8 cellular contexts compared by ENCODE assay signal in the genomic region with DNA sequence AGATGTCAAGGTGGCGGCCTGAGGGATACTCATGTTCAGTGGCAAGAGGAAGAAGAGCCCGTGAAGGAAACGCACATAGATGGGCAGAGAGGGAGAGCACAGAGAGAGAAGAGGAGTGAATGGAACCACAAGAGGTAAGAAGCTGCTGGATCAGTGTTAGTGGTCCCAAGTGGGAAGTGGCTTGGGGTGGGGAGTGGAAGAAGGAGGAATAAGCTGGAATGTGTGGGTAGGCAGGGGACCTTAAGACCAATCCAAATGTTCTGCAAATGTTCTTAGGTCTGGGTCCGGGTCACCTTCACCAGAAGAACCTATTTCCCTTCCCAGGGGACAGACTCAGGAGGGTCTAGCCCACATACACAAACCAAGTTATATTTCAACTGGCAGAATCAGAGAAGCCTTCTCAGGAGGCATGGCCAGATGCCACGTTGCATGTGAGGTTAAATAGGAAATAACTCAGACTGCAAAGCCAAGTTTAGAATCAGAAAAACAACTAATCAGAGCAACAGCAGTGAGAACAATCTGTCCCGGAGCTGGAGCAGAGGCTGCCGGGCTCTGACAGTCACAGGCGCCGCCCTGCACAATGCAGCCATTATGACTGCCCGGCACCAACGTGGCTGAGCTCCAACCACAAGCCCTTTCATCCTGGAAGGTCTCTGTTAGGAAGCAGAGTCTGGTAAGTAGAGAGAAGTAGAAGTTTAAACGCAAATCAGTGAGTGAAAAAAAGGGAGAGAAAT.
A peak's percentile ranks its signal among the peaks of the same experiment; 100 is the strongest.
DNase-seq lines count a peak whose midpoint lies in the region; ATAC-seq and TF ChIP-seq lines count a peak whose summit lies in the region.

No MANE protein-coding gene starts in this region.

- H3K4me3 ChIP-seq in liver (ENCODE audit: low read depth in 1 of 3, low read length in 3 of 3) (no peak overlapping the region), stomach smooth muscle (ENCODE audit: low read length in 2 of 2) (peak overlapping the region in 1 of 2 donors; percentile 55)

- TF ChIP-seq CTCF in liver (IDR thresholded peaks at IDR 0.05; ENCODE audit: low read depth, low read length, missing input control) (no peak), GM13976 (IDR thresholded peaks at IDR 0.05; ENCODE audit: borderline replicate concordance, control extremely low read depth, extremely low read depth, insufficient read depth, missing control alignments) (no peak)

- no peak for ATAC-seq in HG03280 (IDR thresholded peaks at IDR 0.05; ENCODE audit: unreplicated experiment)

- no peaks in the 10 kb centered on the region for H3K36me3 ChIP-seq in liver (ENCODE audit: control insufficient read depth in 4 of 4, insufficient read depth in 3 of 4, low read depth in 1 of 4, low read length in 3 of 4)
- H3K36me3 ChIP-seq in stomach smooth muscle (ENCODE audit: control insufficient read depth in 2 of 2, insufficient read depth in 2 of 2, low read length in 2 of 2), result no peaks in the 10 kb centered on the region

- H3K4me1 ChIP-seq in liver (ENCODE audit: control insufficient read depth in 4 of 4, insufficient read depth in 4 of 4, low read length in 3 of 4) (peaks cover 0 to 9% (median 2%) of the 10 kb centered on the region in 4 donors), stomach smooth muscle (ENCODE audit: control insufficient read depth, insufficient read depth, low read length) (peaks cover 21% of the 10 kb centered on the region)

- DNase-seq in M059J (ENCODE audit: low read depth) (peak; percentile 33), cerebellar cortex (ENCODE audit: low spot score) (peak; percentile 17), NCI-H748 (lab: John Stamatoyannopoulos, UW; ENCODE audit: unreplicated experiment) (no peak), GM13976 (ENCODE audit: low spot score) (no peak), NCI-H345 (lab: John Stamatoyannopoulos, UW) (no peak)

- H3K9me3 ChIP-seq in liver (ENCODE audit: control insufficient read depth in 4 of 4, low read length in 3 of 4) (no peaks in the 10 kb centered on the region), stomach smooth muscle (ENCODE audit: control insufficient read depth in 2 of 2, low read length in 2 of 2) (no peaks in the 10 kb centered on the region)

- H3K9ac ChIP-seq in liver (ENCODE audit: low read depth in 1 of 2, low read length in 2 of 2), result no peak overlapping the region
- no peak overlapping the region for H3K9ac ChIP-seq in stomach smooth muscle (ENCODE audit: low read length in 2 of 2)

- in situ Hi-C loops in GM13976 (cut with MboI; ENCODE audit: low sequenced_read_pairs, unreplicated experiment), result no loop called here

- peak; percentile 19 to 44 for TF ChIP-seq RAD21 in liver (IDR thresholded peaks at IDR 0.05)

- H3K27ac ChIP-seq in liver (ENCODE audit: low read depth in 1 of 2, low read length in 2 of 2), result peak overlapping the region in 1 of 2 donors; percentile 13
- H3K27ac ChIP-seq in stomach smooth muscle (ENCODE audit: low read length), result peak overlapping the region; percentile 79

- 59% methylated on average over 12 of the region's 12 CpGs for WGBS in liver

- no peaks in the 10 kb centered on the region for H3K27me3 ChIP-seq in liver (ENCODE audit: control insufficient read depth in 4 of 4, insufficient read depth in 4 of 4, low read length in 3 of 4)
- no peaks in the 10 kb centered on the region for H3K27me3 ChIP-seq in stomach smooth muscle (ENCODE audit: control insufficient read depth in 1 of 2, insufficient read depth in 2 of 2, low read length in 2 of 2)

TF ChIP-seq in liver, 16 proteins besides CTCF, POLR2A, EP300 and RAD21:
- TF ChIP-seq FOXA1 (IDR thresholded peaks at IDR 0.05) (no peak), TAF1 (conservative IDR thresholded peaks at IDR 0.05) (no peak), EGR1 (IDR thresholded peaks at IDR 0.05; ENCODE audit: low read depth in 2 of 2) (no peak), HNF4A (conservative IDR thresholded peaks at IDR 0.05) (no peak), YY1 (IDR thresholded peaks at IDR 0.05) (peak; percentile 68), RXRA (IDR thresholded peaks at IDR 0.05) (no peak), SP1 (IDR thresholded peaks at IDR 0.05) (peak; percentile 80), REST (IDR thresholded peaks at IDR 0.05) (no peak), NR2F2 (IDR thresholded peaks at IDR 0.05) (peak; percentile 86), ATF3 (IDR thresholded peaks at IDR 0.05) (no peak), GABPA (IDR thresholded peaks at IDR 0.05 in 1 of 2, conservative IDR thresholded peaks at IDR 0.05 in 1 of 2) (no peak), JUND (IDR thresholded peaks at IDR 0.05) (no peak)
- TF ChIP-seq, protein P1, sequence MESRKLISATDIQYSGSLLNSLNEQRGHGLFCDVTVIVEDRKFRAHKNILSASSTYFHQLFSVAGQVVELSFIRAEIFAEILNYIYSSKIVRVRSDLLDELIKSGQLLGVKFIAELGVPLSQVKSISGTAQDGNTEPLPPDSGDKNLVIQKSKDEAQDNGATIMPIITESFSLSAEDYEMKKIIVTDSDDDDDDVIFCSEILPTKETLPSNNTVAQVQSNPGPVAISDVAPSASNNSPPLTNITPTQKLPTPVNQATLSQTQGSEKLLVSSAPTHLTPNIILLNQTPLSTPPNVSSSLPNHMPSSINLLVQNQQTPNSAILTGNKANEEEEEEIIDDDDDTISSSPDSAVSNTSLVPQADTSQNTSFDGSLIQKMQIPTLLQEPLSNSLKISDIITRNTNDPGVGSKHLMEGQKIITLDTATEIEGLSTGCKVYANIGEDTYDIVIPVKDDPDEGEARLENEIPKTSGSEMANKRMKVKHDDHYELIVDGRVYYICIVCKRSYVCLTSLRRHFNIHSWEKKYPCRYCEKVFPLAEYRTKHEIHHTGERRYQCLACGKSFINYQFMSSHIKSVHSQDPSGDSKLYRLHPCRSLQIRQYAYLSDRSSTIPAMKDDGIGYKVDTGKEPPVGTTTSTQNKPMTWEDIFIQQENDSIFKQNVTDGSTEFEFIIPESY (IDR thresholded peaks at IDR 0.05), result no peak
- TF ChIP-seq, protein P2, sequence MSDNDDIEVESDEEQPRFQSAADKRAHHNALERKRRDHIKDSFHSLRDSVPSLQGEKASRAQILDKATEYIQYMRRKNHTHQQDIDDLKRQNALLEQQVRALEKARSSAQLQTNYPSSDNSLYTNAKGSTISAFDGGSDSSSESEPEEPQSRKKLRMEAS (IDR thresholded peaks at IDR 0.05), result peak; percentile 26

Comparison
In these comparisons a context has a peak if more than half of its experiments do, and no peak if none do; other contexts are left out.
1. DNase-seq: peak in M059J (single experiment) and cerebellar cortex (single experiment); none in NCI-H748 (single experiment), GM13976 (single experiment) and NCI-H345 (single experiment).